ENCODE assay signal across 13 cellular contexts in the genomic region with DNA sequence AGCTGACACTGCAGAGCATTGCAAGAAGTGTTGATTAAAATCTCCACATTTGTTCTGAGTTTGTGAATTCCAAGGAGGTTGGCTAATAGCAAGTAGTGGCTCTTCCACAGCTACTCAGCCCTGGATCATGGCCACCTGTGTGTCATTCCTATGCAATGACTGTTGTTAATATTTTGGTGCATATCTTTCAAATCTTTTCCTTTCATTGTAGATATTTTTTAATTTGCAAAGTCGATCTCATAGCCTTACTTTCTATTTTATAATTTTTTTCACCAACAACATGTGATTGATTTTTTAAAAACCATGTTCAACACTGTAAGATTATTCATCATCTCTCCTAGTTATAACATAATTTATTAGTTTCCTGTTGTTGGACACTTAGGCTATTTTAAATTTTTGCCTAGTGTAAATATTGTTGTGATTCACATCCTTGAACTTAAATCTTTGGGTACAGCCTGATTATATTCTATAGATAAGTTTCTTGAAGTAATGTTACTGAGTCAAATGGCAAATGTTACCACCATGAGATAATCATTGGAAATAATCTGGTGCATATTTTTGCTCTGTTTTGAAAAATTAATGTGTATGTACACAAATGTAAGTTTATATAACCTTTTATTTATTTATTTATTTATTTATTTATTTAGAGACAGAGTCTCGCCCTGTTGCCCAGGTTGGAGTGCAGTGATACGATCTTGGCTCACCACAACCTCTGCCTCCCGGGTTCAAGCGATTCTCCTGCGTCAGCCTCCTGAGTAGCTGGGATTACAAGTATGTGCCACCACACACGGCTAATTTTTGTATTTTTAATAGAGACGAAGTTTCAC. TPM values are rescaled to one million over a fixed set of nuclear protein-coding genes. Genes with fewer than 3 reads are reported as not detected.
A peak's percentile ranks its signal among the peaks of the same experiment; 100 is the strongest.
DNase-seq lines count a peak whose midpoint lies in the region; ATAC-seq, FAIRE-seq and TF ChIP-seq lines count a peak whose summit lies in the region.
"Had no signal": no experiment of that assay in that cellular context is flagged by ENCODE, and none has a peak within 500 bp of the region (broad histone marks: within the 10 kb centered on the region; RNA-seq: fewer than 3 reads in every experiment).

No MANE protein-coding gene starts in this region.

- H3K4me1 ChIP-seq in tibial artery, result peaks cover 0 to 17% (median 7%) of the 10 kb centered on the region in 4 donors

- TF ChIP-seq CTCF in astrocyte of the cerebellum (IDR thresholded peaks at IDR 0.05; ENCODE audit: low read depth, low read length, missing control alignments) (no peak), tibial artery (IDR thresholded peaks at IDR 0.05) (no peak)

- peak; percentile 46 to 71 for ATAC-seq in left cardiac atrium

- no peaks in the 10 kb centered on the region for H3K27me3 ChIP-seq in tibial artery

- H3K9me3 ChIP-seq in tibial artery, result no peaks in the 10 kb centered on the region

- TF ChIP-seq POLR2A in H54 (IDR thresholded peaks at IDR 0.05; ENCODE audit: low read depth, low read length), result no peak

- H3K36me3 ChIP-seq in tibial artery, result no peaks in the 10 kb centered on the region

- H3K4me3 ChIP-seq in astrocyte of the cerebellum (ENCODE audit: low read depth, low read length) (no peak overlapping the region), tibial artery (no peak overlapping the region)

- in situ Hi-C loops in astrocyte of the cerebellum (cut with HindIII; ENCODE audit: low sequenced_read_pairs), result no loop called here

- intact Hi-C loops in left cardiac atrium (cut with DNase I), result no loop called here
- intact Hi-C loops in tibial artery (cut with DNase I; ENCODE audit: low total_unique reads), result no loop called here

- DNase-seq in H54 (ENCODE audit: insufficient read length, low spot score) (no peak), astrocyte of the cerebellum (ENCODE audit: low read depth) (peak; percentile 67), left cardiac atrium (no peak), tibial artery (peak; percentile 70 to 76), NCI-H2081 (lab: John Stamatoyannopoulos, UW) (no peak), NCI-H1417 treated with DMSO at 0.1 percent for 48 hours (lab: John Stamatoyannopoulos, UW) (no peak), NCI-H774 (lab: John Stamatoyannopoulos, UW) (no peak)
- DNase-seq in activated CD4-positive, alpha-beta T cell treated with anti-CD3 and anti-CD28 coated beads, Interleukin-2, amount 50 U/mL, for 48 hours, result no peak
- DNase-seq: activated naive CD4-positive, alpha-beta T cell treated with anti-CD3 and anti-CD28 coated beads, Interleukin-2, amount 50 U/mL, for 16 hours; DMS153; Kasumi-1; NCI-H345; nucleus accumbens had no signal

- H3K27ac ChIP-seq in tibial artery, result no peak overlapping the region

- peak; percentile 84 for FAIRE-seq in H54 (lab: Jason Lieb, UNC)

RNA-seq across cellular contexts. Expression of a gene that starts 17.1 kb away (rescaled TPM):
- total RNA-seq in left cardiac atrium, result 10 to 100 TPM; 41.4 to 46.5 TPM

RNA-seq across cellular contexts. Expression of a gene that starts 30.8 kb away (rescaled TPM):
- total RNA-seq in left cardiac atrium, result 1 to 10 TPM; 6.1 to 7.5 TPM

Comparison
In these comparisons a context has a peak if more than half of its experiments do, and no peak if none do; other contexts are left out.
1. DNase-seq: peak in astrocyte of the cerebellum (single experiment) and tibial artery (2 of 2); none in H54 (single experiment), left cardiac atrium (single experiment), NCI-H2081 (0 of 2), activated CD4-positive, alpha-beta T cell treated with anti-CD3 and anti-CD28 coated beads, Interleukin-2, amount 50 U/mL, for 48 hours (0 of 2), NCI-H1417 treated with DMSO at 0.1 percent for 48 hours (single experiment) and NCI-H774 (single experiment).